ENCODE assay signal across 14 cellular contexts in genomic region chr5:89282832-89283510, GRCh38.
DNase-seq lines count a peak whose midpoint lies in the region; ATAC-seq, FAIRE-seq and TF ChIP-seq lines count a peak whose summit lies in the region.
"Had no signal": no experiment of that assay in that cellular context is flagged by ENCODE, and none has a peak within 500 bp of the region (broad histone marks: within the 10 kb centered on the region; RNA-seq: fewer than 3 reads in every experiment).

No MANE protein-coding gene starts in this region.

- H3K27ac ChIP-seq in pancreas, result no peak overlapping the region
- H3K27ac ChIP-seq: BLaER1 treated with 17β-estradiol and CSF1 and Interleukin-3, amounts not matched to agents 10 nM and 100 nM; upper lobe of right lung; WERI-Rb-1 had no signal

- DNase-seq in AG08395 (ENCODE audit: low spot score) (peak; percentile 49), RKO (ENCODE audit: low spot score) (peak; percentile 35), fibroblast of villous mesenchyme (ENCODE audit: low read depth) (peak; percentile 19), left lobe of liver (ENCODE audit: low spot score) (no peak), NCI-H1105 treated with DMSO at 0.1 percent for 48 hours (lab: John Stamatoyannopoulos, UW) (no peak), pancreas (no peak)
- DNase-seq: NCI-H1930, upper lobe of right lung, WERI-Rb-1 had no signal

- 85 to 90% methylated on average over 3 of the region's 3 CpGs for WGBS in pancreas, 2 donors

- no peaks in the 10 kb centered on the region for H3K36me3 ChIP-seq in pancreas
- H3K36me3 ChIP-seq: BLaER1 treated with 17β-estradiol and CSF1 and Interleukin-3, amounts not matched to agents 10 nM and 100 nM; upper lobe of right lung; WERI-Rb-1 had no signal

- TF ChIP-seq CTCF in fibroblast of villous mesenchyme (IDR thresholded peaks at IDR 0.05; ENCODE audit: insufficient read depth, low read depth, low read length) (no peak), pancreas (IDR thresholded peaks at IDR 0.05) (no peak)

- no peak for FAIRE-seq in pancreas (lab: Jason Lieb, UNC)

- H3K4me3 ChIP-seq in fibroblast of villous mesenchyme (ENCODE audit: low read depth, low read length) (no peak overlapping the region), pancreas (no peak overlapping the region)
- H3K4me3 ChIP-seq: BLaER1 treated with 17β-estradiol and CSF1 and Interleukin-3, amounts not matched to agents 10 nM and 100 nM; GM23338; upper lobe of right lung had no signal

- H3K4me1 ChIP-seq in pancreas, result no peaks in the 10 kb centered on the region
- H3K4me1 ChIP-seq: upper lobe of right lung had no signal

- peak; percentile 39 for ATAC-seq in GM21529 (IDR thresholded peaks at IDR 0.05; ENCODE audit: unreplicated experiment)
- no peak for ATAC-seq in left lobe of liver
- no peak for ATAC-seq in pancreas
- no peak for ATAC-seq in GM21381 (IDR thresholded peaks at IDR 0.05; ENCODE audit: unreplicated experiment)
- ATAC-seq: activated T-helper 17 cell treated with anti-CD3 and anti-CD28 coated beads, Interleukin-2, amount 50 U/mL, for 72 hours; GM23338; upper lobe of right lung had no signal

- H3K9me3 ChIP-seq in pancreas, result no peaks in the 10 kb centered on the region
- H3K9me3 ChIP-seq: BLaER1 treated with 17β-estradiol and CSF1 and Interleukin-3, amounts not matched to agents 10 nM and 100 nM; upper lobe of right lung had no signal

- H3K27me3 ChIP-seq in pancreas, result no peaks in the 10 kb centered on the region
- H3K27me3 ChIP-seq: BLaER1 treated with 17β-estradiol and CSF1 and Interleukin-3, amounts not matched to agents 10 nM and 100 nM; upper lobe of right lung had no signal

- intact Hi-C loops in pancreas (cut with DNase I), result no loop called here

Comparison
In these comparisons a context has a peak if more than half of its experiments do, and no peak if none do; other contexts are left out.
1. DNase-seq: peak in AG08395 (single experiment), RKO (single experiment) and fibroblast of villous mesenchyme (single experiment); none in left lobe of liver (single experiment), NCI-H1105 treated with DMSO at 0.1 percent for 48 hours (single experiment) and pancreas (0 of 6).